Comparison of ENCODE assay signal across 1 cellular context in genomic region chr5:139543423-139543991, GRCh38.
A peak's percentile ranks its signal among the peaks of the same experiment; 100 is the strongest.
TF ChIP-seq lines count a peak whose summit lies in the region.

No MANE protein-coding gene starts in this region.

TF ChIP-seq in GM12878, 131 proteins besides CTCF, POLR2A, EP300 and RAD21 (continued from another document):
- TF ChIP-seq MAX (IDR thresholded peaks at IDR 0.05; ENCODE audit: low read depth, low read length): no peak
- peak; percentile 31; the same call in 1 of the 2 replicates for TF ChIP-seq YY1 (IDR thresholded peaks at IDR 0.05; ENCODE audit: low read depth, low read length)
- no peak for TF ChIP-seq FOS (IDR thresholded peaks at IDR 0.05; ENCODE audit: borderline replicate concordance, extremely low read depth, insufficient read length)
- TF ChIP-seq USF2 (IDR thresholded peaks at IDR 0.05; ENCODE audit: borderline replicate concordance, low read depth, low read length): no peak
- no peak for TF ChIP-seq NR2F1 (conservative IDR thresholded peaks at IDR 0.05)
